Comparison of ENCODE assay signal across 8 cellular contexts in genomic region chr19:55678121-55678671, GRCh38. TPM values are rescaled to one million over a fixed set of nuclear protein-coding genes. Genes with fewer than 3 reads are reported as not detected.
DNase-seq lines count a peak whose midpoint lies in the region; ATAC-seq and FAIRE-seq lines count a peak whose summit lies in the region.

No MANE protein-coding gene starts in this region.

- peaks cover 6 to 12% (median 10%) of the 10 kb centered on the region in 3 donors for H3K27me3 Mint-ChIP-seq in immature natural killer cell (ENCODE audit: low read depth in 3 of 3)

- peak; percentile 36 for ATAC-seq in GM18519 (IDR thresholded peaks at IDR 0.05; ENCODE audit: low FRiP score, unreplicated experiment)
- peak; percentile 62 for ATAC-seq in HG02571 (IDR thresholded peaks at IDR 0.05; ENCODE audit: unreplicated experiment)

- FAIRE-seq in urothelium cell line (lab: Jason Lieb, UNC) = no peak

- H3K4me3 Mint-ChIP-seq in immature natural killer cell = no peak overlapping the region

- H3K9me3 Mint-ChIP-seq in immature natural killer cell = no peaks in the 10 kb centered on the region

- H3K4me1 Mint-ChIP-seq in immature natural killer cell = peaks cover 37 to 46% of the 10 kb centered on the region in 2 donors

- H3K27ac Mint-ChIP-seq in immature natural killer cell = peak overlapping the region in 4 of 6 donors; percentile 18 to 96 (median 68)

- peaks cover 0 to 4% (median 0%) of the 10 kb centered on the region in 3 donors for H3K36me3 Mint-ChIP-seq in immature natural killer cell

- peak; percentile 93 to 94 for DNase-seq in NOMO-1 (lab: John Stamatoyannopoulos, UW; ENCODE audit: unreplicated experiment in 2 of 2)
- no peak for DNase-seq in immature natural killer cell
- DNase-seq in RKO (ENCODE audit: low spot score) = no peak
- DNase-seq in HuH-7 (ENCODE audit: low spot score) = no peak
- DNase-seq in NCI-H748 (lab: John Stamatoyannopoulos, UW; ENCODE audit: unreplicated experiment) = no peak
- DNase-seq in urothelium cell line (ENCODE audit: low spot score) = no peak

RNA-seq across cellular contexts. Expression of gene EPN1, which starts 3.2 kb away (rescaled TPM):
- polyA plus RNA-seq in immature natural killer cell = 10 to 100 TPM in 1 of 3 donors, 1 to 10 TPM in 2; 3.0 to 15.3 (median 3.7) TPM

RNA-seq across cellular contexts. Expression of gene U2AF2, which starts 23.4 kb away (rescaled TPM):
- 10 to 100 TPM in 1 of 3 donors, 1 to 10 TPM in 2; 3.1 to 17.0 (median 8.0) TPM for polyA plus RNA-seq in immature natural killer cell

RNA-seq across cellular contexts. Expression of gene CCDC106, which starts 30.2 kb away (rescaled TPM):
- polyA plus RNA-seq in immature natural killer cell = 1 to 10 TPM in 2 of 3 donors, not detected in 1; 1.1 to 1.7 TPM

RNA-seq across cellular contexts. Expression of gene ZNF581, which starts 34.7 kb away (rescaled TPM):
- 10 to 100 TPM in 2 of 3 donors, 1 to 10 TPM in 1; 8.4 to 24.9 (median 20.6) TPM for polyA plus RNA-seq in immature natural killer cell

RNA-seq across cellular contexts. Expression of gene ZNF580, which starts 37.4 kb away (rescaled TPM):
- polyA plus RNA-seq in immature natural killer cell = 10 to 100 TPM in 2 of 3 donors, 1 to 10 TPM in 1; 9.6 to 27.8 (median 13.8) TPM

Comparison
In these comparisons a context has a peak if more than half of its experiments do, and no peak if none do; other contexts are left out.
1. DNase-seq: peak in NOMO-1 (2 of 2); none in immature natural killer cell (0 of 3), RKO (single experiment), HuH-7 (single experiment), NCI-H748 (single experiment) and urothelium cell line (single experiment).